ENCODE assay signal across 8 cellular contexts in genomic region chr12:109844983-109845841, GRCh38. TPM values are rescaled to one million over a fixed set of nuclear protein-coding genes. Genes with fewer than 3 reads are reported as not detected.
DNase-seq lines count a peak whose midpoint lies in the region; ATAC-seq and TF ChIP-seq lines count a peak whose summit lies in the region.

No MANE protein-coding gene starts in this region.

- H3K9me2 ChIP-seq in OCI-LY7 (ENCODE audit: insufficient read depth, low read length) = no peaks in the 10 kb centered on the region

- TF ChIP-seq CTCF in OCI-LY7 (conservative IDR thresholded peaks at IDR 0.05; ENCODE audit: low read length) = peak; percentile 99
- peak; percentile 98 to 100 (median 98) for TF ChIP-seq CTCF in esophagus squamous epithelium (IDR thresholded peaks at IDR 0.05)
- peak; percentile 99 for TF ChIP-seq CTCF in natural killer cell (IDR thresholded peaks at IDR 0.05)

- H3K4me3 ChIP-seq in OCI-LY7 (ENCODE audit: low read depth, low read length, poor library complexity, severe bottlenecking) = no peak overlapping the region
- peak overlapping the region in 3 of 4 donors; percentile 16 to 49 (median 20) for H3K4me3 ChIP-seq in esophagus squamous epithelium

- peaks cover 7 to 12% of the 10 kb centered on the region in 2 donors for H3K4me1 Mint-ChIP-seq in natural killer cell
- peaks cover 10% of the 10 kb centered on the region for H3K4me1 Mint-ChIP-seq in stimulated activated memory B cell treated with anti-CD40 and anti-IgM and Interleukin-4, amounts not matched to agents 10 μg/mL and 1 μg/mL and 100 μg/mL, for 72 hours

- POLR2A ChIA-PET in OCI-LY7 (lab: Charles Lee) = interaction anchor here (1.0 to 1.4 kb wide), 2 partner anchors 14 to 16 kb away, joined by 3 to 4 read pairs; no protein-coding TSS in a partner anchor

- H3K9me3 ChIP-seq in OCI-LY7 (ENCODE audit: low read length) (no peaks in the 10 kb centered on the region), esophagus squamous epithelium (no peaks in the 10 kb centered on the region)

- no peaks in the 10 kb centered on the region for H4K20me1 ChIP-seq in OCI-LY7 (ENCODE audit: insufficient read depth, low read length)

- H3K27ac ChIP-seq in OCI-LY7 (ENCODE audit: low read depth, low read length, poor library complexity, severe bottlenecking) (no peak overlapping the region), esophagus squamous epithelium (peak overlapping the region in 2 of 4 donors; percentile 27 to 57)

- no peaks in the 10 kb centered on the region for H3K79me2 ChIP-seq in OCI-LY7 (ENCODE audit: insufficient read depth, low read depth, low read length)

- WGBS in esophagus squamous epithelium, 2 donors = 21 to 27% methylated on average over 14 to 15 of the region's 31 CpGs

- no peaks in the 10 kb centered on the region for H3K27me3 Mint-ChIP-seq in natural killer cell (ENCODE audit: low read depth in 2 of 2)
- H3K27me3 Mint-ChIP-seq in stimulated activated memory B cell treated with anti-CD40 and anti-IgM and Interleukin-4, amounts not matched to agents 10 μg/mL and 1 μg/mL and 100 μg/mL, for 72 hours = no peaks in the 10 kb centered on the region

- no peaks in the 10 kb centered on the region for H3K36me3 ChIP-seq in OCI-LY7 (ENCODE audit: insufficient read depth, low read length)
- peaks cover 0 to 6% (median 0%) of the 10 kb centered on the region in 3 donors for H3K36me3 ChIP-seq in esophagus squamous epithelium

- peak overlapping the region; percentile 43 for H3K4me2 ChIP-seq in OCI-LY7 (ENCODE audit: low read length)

- peak overlapping the region; percentile 28 for H3K4me3 Mint-ChIP-seq in natural killer cell
- peak overlapping the region; percentile 35 for H3K4me3 Mint-ChIP-seq in stimulated activated memory B cell treated with anti-CD40 and anti-IgM and Interleukin-4, amounts not matched to agents 10 μg/mL and 1 μg/mL and 100 μg/mL, for 72 hours

- ATAC-seq in GM21381 (IDR thresholded peaks at IDR 0.05; ENCODE audit: unreplicated experiment) (peak; percentile 87), natural killer cell (peak; percentile 96 to 100 (median 99))
- ATAC-seq in stimulated activated memory B cell treated with anti-CD40 and anti-IgM and Interleukin-4, amounts not matched to agents 10 μg/mL and 1 μg/mL and 100 μg/mL, for 72 hours = peak; percentile 91

- no peaks in the 10 kb centered on the region for H3K27me3 ChIP-seq in esophagus squamous epithelium

- peak overlapping the region; percentile 78 for H2AFZ ChIP-seq in OCI-LY7 (ENCODE audit: low read length)

- H3K36me3 Mint-ChIP-seq in natural killer cell = no peaks in the 10 kb centered on the region
- no peaks in the 10 kb centered on the region for H3K36me3 Mint-ChIP-seq in stimulated activated memory B cell treated with anti-CD40 and anti-IgM and Interleukin-4, amounts not matched to agents 10 μg/mL and 1 μg/mL and 100 μg/mL, for 72 hours

- intact Hi-C loops in OCI-LY7 (cut with micrococcal nuclease; ENCODE audit: unreplicated experiment) = loop anchor here (1.0 kb wide), 1 partner anchor 40 kb away; no protein-coding TSS in a partner anchor
- intact Hi-C loops in esophagus squamous epithelium (cut with DNase I) = loop anchor here (5.0 kb wide), 1 partner anchor 38 kb away; no protein-coding TSS in a partner anchor
- intact Hi-C loops in natural killer cell (cut with micrococcal nuclease) = loop anchor here (2.0 kb wide), 1 partner anchor 40 kb away; no protein-coding TSS in a partner anchor

- CTCF ChIA-PET in OCI-LY7 (lab: Charles Lee; ENCODE audit: unreplicated experiment) = interaction anchor here (0.5 to 1.5 kb wide), 9 partner anchors 9 to 67 kb away, joined by 3 to 7 read pairs (median 3); no protein-coding TSS in a partner anchor

- H3K4me1 ChIP-seq in OCI-LY7 (ENCODE audit: insufficient read depth, low read length, poor library complexity, severe bottlenecking) (peaks cover 9% of the 10 kb centered on the region), esophagus squamous epithelium (peaks cover 6 to 23% (median 7%) of the 10 kb centered on the region in 3 donors)

- no peak overlapping the region for H3K27ac Mint-ChIP-seq in natural killer cell
- no peak overlapping the region for H3K27ac Mint-ChIP-seq in stimulated activated memory B cell treated with anti-CD40 and anti-IgM and Interleukin-4, amounts not matched to agents 10 μg/mL and 1 μg/mL and 100 μg/mL, for 72 hours

- no TSS peak for BruUV-seq in OCI-LY7 (replicated peaks; lab: Mats Ljungman, UMichigan)

- peak; percentile 90 for DNase-seq in COLO829 (ENCODE audit: low spot score)
- peak; percentile 90 for DNase-seq in HuH-7 (ENCODE audit: low spot score)
- DNase-seq in OCI-LY7 (ENCODE audit: low spot score) = peak; percentile 88
- peak; percentile 91 for DNase-seq in activated T-cell treated with anti-CD3 and anti-CD28 coated beads for 48 hours (ENCODE audit: low read depth)
- no peak for DNase-seq in esophagus squamous epithelium (lab: John Stamatoyannopoulos, UW)
- peak; percentile 91 for DNase-seq in natural killer cell

- TF ChIP-seq POLR2A in esophagus squamous epithelium (IDR thresholded peaks at IDR 0.05) = no peak

- H3K9me3 Mint-ChIP-seq in natural killer cell = no peaks in the 10 kb centered on the region
- no peaks in the 10 kb centered on the region for H3K9me3 Mint-ChIP-seq in stimulated activated memory B cell treated with anti-CD40 and anti-IgM and Interleukin-4, amounts not matched to agents 10 μg/mL and 1 μg/mL and 100 μg/mL, for 72 hours

RNA-seq across cellular contexts. Expression of gene TRPV4, which starts 12.0 kb away (rescaled TPM):
- total RNA-seq in OCI-LY7 (2014; rRNA removed; shearing (Covaris generic)) = 2.1 TPM in 1 of 2 replicates, not detected in the other
- total RNA-seq in OCI-LY7 (2022) (not detected in 2 replicates), esophagus squamous epithelium (1 to 10 TPM; 2.8 to 7.5 (median 4.8) TPM), natural killer cell (not detected)

RNA-seq across cellular contexts. Expression of gene GLTP, which starts 35.1 kb away (rescaled TPM):
- 18.6 and 24.0 TPM in 2 replicates for total RNA-seq in OCI-LY7 (2014; rRNA removed; shearing (Covaris generic))
- total RNA-seq in OCI-LY7 (2022) (27.1 and 27.3 TPM in 2 replicates), esophagus squamous epithelium (100 to 1,000 TPM; 315 to 901 (median 457) TPM), natural killer cell (10 to 100 TPM; 48.6 to 52.8 (median 49.2) TPM)

RNA-seq across cellular contexts. Expression of gene TCHP, which starts 54.9 kb away (rescaled TPM):
- 13.3 and 15.0 TPM in 2 replicates for total RNA-seq in OCI-LY7 (2014; rRNA removed; shearing (Covaris generic))
- total RNA-seq in OCI-LY7 (2022) (28.2 and 29.8 TPM in 2 replicates), esophagus squamous epithelium (10 to 100 TPM; 15.7 to 31.7 (median 20.0) TPM), natural killer cell (10 to 100 TPM; 33.7 to 42.5 (median 38.7) TPM)

Comparison
In these comparisons a context has a peak if more than half of its experiments do, and no peak if none do; other contexts are left out.
1. RNA of gene GLTP, which starts 35.1 kb away (total RNA-seq): 315 to 901 TPM in esophagus squamous epithelium; 48.6 to 52.8 TPM in natural killer cell and 18.6 to 27.3 TPM in OCI-LY7; every median in the first group is over 4 times any median in the second.
2. Peak in every context shown above with its lines, with median percentiles within 50 percentile points of each other: ATAC-seq and CTCF ChIP-seq.